ENCODE assay signal across 1 cellular context in genomic region chr7:73887762-73888161, GRCh38.
TF ChIP-seq lines count a peak whose summit lies in the region.

No MANE protein-coding gene starts in this region.

TF ChIP-seq in HepG2, 621 proteins besides CTCF, POLR2A, EP300 and RAD21:
- peak; percentile 55 for TF ChIP-seq SKI (IDR thresholded peaks at IDR 0.05; ENCODE audit: partially characterized antibody)
- peak; percentile 41; the same call in 1 of the 2 replicates for TF ChIP-seq HNF4A (CRISPR knock-in tag; IDR thresholded peaks at IDR 0.05)
- TF ChIP-seq ZNF225 (CRISPR knock-in tag; IDR thresholded peaks at IDR 0.05): no peak
- peak; percentile 52 for TF ChIP-seq PATZ1 (CRISPR knock-in tag; IDR thresholded peaks at IDR 0.05)
- no peak for TF ChIP-seq ZXDC (CRISPR knock-in tag; IDR thresholded peaks at IDR 0.05)
- TF ChIP-seq HNF4G (IDR thresholded peaks at IDR 0.05; ENCODE audit: borderline replicate concordance, low read depth, low read length): peak; percentile 24; the same call in 1 of the 2 replicates
- no peak for TF ChIP-seq HNF4G (CRISPR knock-in tag; IDR thresholded peaks at IDR 0.05; ENCODE audit: borderline replicate concordance, low read depth)
- no peak for TF ChIP-seq PBX3 (CRISPR knock-in tag; IDR thresholded peaks at IDR 0.05; ENCODE audit: borderline replicate concordance)
